ENCODE assay signal across 23 cellular contexts in genomic region chr7:48274662-48275061, GRCh38.
A peak's percentile ranks its signal among the peaks of the same experiment; 100 is the strongest.
DNase-seq lines count a peak whose midpoint lies in the region; ATAC-seq, FAIRE-seq and TF ChIP-seq lines count a peak whose summit lies in the region.
"Had no signal": no experiment of that assay in that cellular context is flagged by ENCODE, and none has a peak within 500 bp of the region (broad histone marks: within the 10 kb centered on the region; RNA-seq: fewer than 3 reads in every experiment).

No MANE protein-coding gene starts in this region.

- no peak overlapping the region for H2BK15ac ChIP-seq in H1 (ENCODE audit: low read length)
- no peak overlapping the region for H2BK15ac ChIP-seq in mesenchymal stem cell (ENCODE audit: low read depth, poor library complexity, severe bottlenecking)

- no peak for TF ChIP-seq CTCF in H1 (IDR thresholded peaks at IDR 0.05; ENCODE audit: control extremely low read depth in 1 of 3, insufficient read depth in 1 of 3, low read depth in 1 of 3, low read length in 3 of 3)

- H3K36me3 ChIP-seq in H1 (ENCODE audit: control insufficient read depth in 2 of 4, insufficient read depth in 4 of 4, low read length in 3 of 4) (no peaks in the 10 kb centered on the region), mesenchymal stem cell (ENCODE audit: control insufficient read depth in 1 of 2, insufficient read depth in 2 of 2, low read depth in 1 of 2, low read length in 2 of 2) (no peaks in the 10 kb centered on the region)
- H3K36me3 ChIP-seq: MG63, pancreas, sigmoid colon, SJCRH30, suprapubic skin, uterus had no signal

- H3K9me3 ChIP-seq in H1 (ENCODE audit: insufficient read depth in 2 of 2, low read depth in 1 of 2, low read length in 1 of 2) (no peaks in the 10 kb centered on the region), mesenchymal stem cell (ENCODE audit: control insufficient read depth, low read length) (no peaks in the 10 kb centered on the region)
- H3K9me3 ChIP-seq: MG63, pancreas, sigmoid colon, SJCRH30, suprapubic skin, uterus had no signal

- no peak for ATAC-seq in HG02763 (IDR thresholded peaks at IDR 0.05; ENCODE audit: unreplicated experiment)
- no peak for ATAC-seq in HG02571 (IDR thresholded peaks at IDR 0.05; ENCODE audit: unreplicated experiment)
- ATAC-seq: naive thymus-derived CD4-positive, alpha-beta T cell; pancreas; stimulated activated effector memory CD8-positive, alpha-beta T cell treated with anti-CD3 and anti-CD28 coated beads, Interleukin-12 subunit alpha, Interleukin-12 subunit beta, amount 100 ng/mL, for 72 hours had no signal

- no peak for TF ChIP-seq RAD21 in H1 (IDR thresholded peaks at IDR 0.05 in 1 of 2, conservative IDR thresholded peaks at IDR 0.05 in 1 of 2; ENCODE audit: low read depth in 2 of 2, low read length in 2 of 2)

- no peak overlapping the region for H2BK12ac ChIP-seq in H1 (ENCODE audit: low read depth, low read length)
- H2BK12ac ChIP-seq in mesenchymal stem cell (ENCODE audit: low read length in 2 of 2) = no peak overlapping the region

- H3K27ac ChIP-seq in H1 (ENCODE audit: low read depth, low read length) = no peak overlapping the region
- H3K27ac ChIP-seq in mesenchymal stem cell (ENCODE audit: low read length, poor library complexity, severe bottlenecking) = no peak overlapping the region
- H3K27ac ChIP-seq: C4-2B, pancreas, sigmoid colon, SJCRH30, suprapubic skin, uterus had no signal

- H4K20me1 ChIP-seq in H1 (replicated peaks in 1 of 2; ENCODE audit: control insufficient read depth in 1 of 2, insufficient read depth in 2 of 2, low read length in 2 of 2) = no peaks in the 10 kb centered on the region

- DNase-seq in AG20443 (ENCODE audit: low spot score) (peak; percentile 52), NCI-H226 (peak; percentile 85), H1 (ENCODE audit: low read depth in 1 of 2, low spot score in 2 of 2) (no peak), mesenchymal stem cell (peak; percentile 10), globus pallidus (ENCODE audit: low spot score) (no peak), cortex of kidney (lab: John Stamatoyannopoulos, UW) (no peak)
- DNase-seq: activated CD8-positive, alpha-beta memory T cell treated with anti-CD3 and anti-CD28 coated beads, Interleukin-2, amount 50 U/mL, for 48 hours; activated gamma-delta T cell; effector CD4-positive, alpha-beta T cell; MG63; naive thymus-derived CD4-positive, alpha-beta T cell; NCI-H1694 treated with DMSO at 0.1 percent for 48 hours; NCI-H748 treated with DMSO at 0.1 percent for 48 hours; pancreas; sigmoid colon; SJCRH30; uterus had no signal

- H3K27me3 ChIP-seq in H1 (replicated peaks in 1 of 4; ENCODE audit: control insufficient read depth in 3 of 4, extremely low read depth in 1 of 4, insufficient read depth in 3 of 4, low read length in 3 of 4) (no peaks in the 10 kb centered on the region), mesenchymal stem cell (ENCODE audit: control insufficient read depth in 1 of 2, insufficient read depth in 1 of 2, low read length in 2 of 2) (no peaks in the 10 kb centered on the region)
- H3K27me3 ChIP-seq: MG63, pancreas, sigmoid colon, suprapubic skin, uterus had no signal

- CTCF ChIA-PET in H1 (lab: Charles Lee; ENCODE audit: partially characterized antibody) = interaction anchor here (0.5 to 1.4 kb wide), 3 partner anchors 12 to 120 kb away, joined by 3 to 4 read pairs (median 3); no protein-coding TSS in a partner anchor

- H2AK5ac ChIP-seq in H1 (ENCODE audit: low read depth, low read length) (no peak overlapping the region), mesenchymal stem cell (ENCODE audit: low read length, severe bottlenecking) (no peak overlapping the region)

- H3K9ac ChIP-seq in H1 (replicated peaks in 1 of 4; ENCODE audit: extremely low read depth in 1 of 4, low read depth in 3 of 4, low read length in 3 of 4) (no peak overlapping the region), mesenchymal stem cell (ENCODE audit: low read length) (no peak overlapping the region)

- no peak overlapping the region for H3K56ac ChIP-seq in H1 (replicated peaks; ENCODE audit: insufficient read length, low read depth, low read length)

- no peaks in the 10 kb centered on the region for H3K23me2 ChIP-seq in H1 (ENCODE audit: low read depth, low read length)

- H3K23ac ChIP-seq in H1 (ENCODE audit: insufficient read length) = no peak overlapping the region
- H3K23ac ChIP-seq in mesenchymal stem cell (ENCODE audit: low read length in 2 of 2) = no peak overlapping the region

- no peak overlapping the region for H2BK20ac ChIP-seq in H1 (ENCODE audit: low read length)

- no peaks in the 10 kb centered on the region for H3K79me2 ChIP-seq in H1 (ENCODE audit: control insufficient read depth in 1 of 2, insufficient read depth in 2 of 2, low read length in 2 of 2)

- H4K8ac ChIP-seq in H1 (ENCODE audit: extremely low read depth, insufficient read depth, low read length) = no peak overlapping the region
- no peak overlapping the region for H4K8ac ChIP-seq in mesenchymal stem cell (ENCODE audit: low read length)

- H2AFZ ChIP-seq in H1 (ENCODE audit: low read length) (0 out of 2 replicates have a peak overlapping the region, but pooled peaks have one; percentile 49), mesenchymal stem cell (ENCODE audit: low read depth, low read length) (no peak overlapping the region)

- no peak for TF ChIP-seq POLR2A in H1 (IDR thresholded peaks at IDR 0.05; ENCODE audit: control extremely low read depth in 1 of 2, low read depth in 2 of 2, low read length in 2 of 2)

- no peak for TF ChIP-seq EP300 in H1 (IDR thresholded peaks at IDR 0.05; ENCODE audit: borderline replicate concordance in 1 of 2, low read depth in 2 of 2, low read length in 2 of 2)

- H3K4me2 ChIP-seq in H1 (ENCODE audit: insufficient read depth in 1 of 2, low read depth in 2 of 2, low read length in 2 of 2) (no peak overlapping the region), mesenchymal stem cell (ENCODE audit: low read length, poor library complexity, severe bottlenecking) (no peak overlapping the region)

- FAIRE-seq in H1 (lab: Jason Lieb, UNC) = peak; percentile 7
- FAIRE-seq: islet of Langerhans, pancreas had no signal

- 89% methylated on average over 3 of the region's 3 CpGs; no CpG with 5 or more reads in 1 of the 2 experiments for WGBS in H1 (ENCODE audit: extremely low coverage in 1 of 2, insufficient coverage in 1 of 2, insufficient read length in 1 of 2, insufficient replicate concordance in 2 of 2, low coverage in 1 of 2, low lambda C conversion rate in 2 of 2, missing lambda C conversion rate in 1 of 2), 2 experiments
- WGBS in mesenchymal stem cell = 50% methylated on average over 2 of the region's 3 CpGs

- H3K4ac ChIP-seq in H1 (replicated peaks; ENCODE audit: insufficient read length, low read depth, low read length) (no peak overlapping the region), mesenchymal stem cell (ENCODE audit: low read depth in 1 of 2, low read length in 2 of 2) (no peak overlapping the region)

- no peak overlapping the region for H3K18ac ChIP-seq in H1 (ENCODE audit: extremely low read depth, low read length)
- H3K18ac ChIP-seq in mesenchymal stem cell (ENCODE audit: low read depth in 1 of 2, low read length in 2 of 2) = no peak overlapping the region

- no peaks in the 10 kb centered on the region for H3K4me1 ChIP-seq in H1 (replicated peaks in 1 of 4; ENCODE audit: control insufficient read depth in 3 of 4, insufficient read depth in 4 of 4, low read length in 3 of 4)
- no peaks in the 10 kb centered on the region for H3K4me1 ChIP-seq in mesenchymal stem cell (ENCODE audit: control insufficient read depth, insufficient read depth, low read depth, low read length)
- H3K4me1 ChIP-seq: pancreas, sigmoid colon, SJCRH30, suprapubic skin, uterus had no signal

- H4K91ac ChIP-seq in H1 (replicated peaks; ENCODE audit: insufficient read length, low read length) (no peak overlapping the region), mesenchymal stem cell (ENCODE audit: low read length) (no peak overlapping the region)

- H3K4me3 ChIP-seq in H1 (ENCODE audit: extremely low read depth in 1 of 4, insufficient read depth in 2 of 4, low read depth in 3 of 4, low read length in 4 of 4) (no peak overlapping the region), mesenchymal stem cell (ENCODE audit: insufficient read depth in 1 of 2, low read depth in 1 of 2, low read length in 2 of 2) (no peak overlapping the region)
- H3K4me3 ChIP-seq: MG63, pancreas, sigmoid colon, SJCRH30, suprapubic skin, uterus had no signal

- POLR2A ChIA-PET in H1 (lab: Charles Lee; ENCODE audit: partially characterized antibody) = no interaction called here

- H2BK5ac ChIP-seq in H1 (ENCODE audit: low read depth, low read length) = no peak overlapping the region
- H2BK5ac ChIP-seq in mesenchymal stem cell (ENCODE audit: low read depth, low read length, poor library complexity, severe bottlenecking) = no peak overlapping the region

- H3K79me1 ChIP-seq in H1 (ENCODE audit: low read depth, low read length) (no peaks in the 10 kb centered on the region), mesenchymal stem cell (replicated peaks; ENCODE audit: low read length, poor library complexity, severe bottlenecking) (no peaks in the 10 kb centered on the region)

- no peak overlapping the region for H3K14ac ChIP-seq in H1 (ENCODE audit: insufficient read length)
- no peak overlapping the region for H3K14ac ChIP-seq in mesenchymal stem cell (ENCODE audit: low read length in 2 of 2)

- no peak overlapping the region for H4K5ac ChIP-seq in H1 (ENCODE audit: insufficient read length, low read depth, low read length)

- no peak overlapping the region for H2BK120ac ChIP-seq in H1 (replicated peaks; ENCODE audit: low read depth, low read length)
- H2BK120ac ChIP-seq in mesenchymal stem cell (ENCODE audit: low read depth, low read length) = no peak overlapping the region

TF ChIP-seq in H1, 55 proteins besides CTCF, POLR2A, EP300 and RAD21:
- TF ChIP-seq TAF7 (optimal IDR thresholded peaks at IDR 0.05; ENCODE audit: borderline replicate concordance, low read depth, low read length) (no peak), EGR1 (IDR thresholded peaks at IDR 0.05; ENCODE audit: borderline replicate concordance, low read depth, low read length) (no peak), SIN3A (conservative IDR thresholded peaks at IDR 0.05 in 1 of 2, IDR thresholded peaks at IDR 0.05 in 1 of 2; ENCODE audit: low read depth in 1 of 2, low read length in 2 of 2) (no peak), MAFK (IDR thresholded peaks at IDR 0.05; ENCODE audit: low read depth, low read length) (no peak)
TF ChIP-seq in H1: peak in this region for 0.

Comparison
In these comparisons a context has a peak if more than half of its experiments do, and no peak if none do; other contexts are left out.
1. DNase-seq: peak in AG20443 (single experiment), NCI-H226 (single experiment) and mesenchymal stem cell (single experiment); none in H1 (0 of 2), globus pallidus (single experiment) and cortex of kidney (single experiment).